ENCODE assay signal across 17 cellular contexts in genomic region chr3:123153124-123153523, GRCh38. TPM values are rescaled to one million over a fixed set of nuclear protein-coding genes. Genes with fewer than 3 reads are reported as not detected.
A peak's percentile ranks its signal among the peaks of the same experiment; 100 is the strongest.
DNase-seq lines count a peak whose midpoint lies in the region; ATAC-seq and TF ChIP-seq lines count a peak whose summit lies in the region.
"Had no signal": no experiment of that assay in that cellular context is flagged by ENCODE, and none has a peak within 500 bp of the region (broad histone marks: within the 10 kb centered on the region; RNA-seq: fewer than 3 reads in every experiment).

No MANE protein-coding gene starts in this region.

- H3K4me1 ChIP-seq in A673 (ENCODE audit: insufficient read depth, low read length, poor library complexity, severe bottlenecking) (peaks cover 23% of the 10 kb centered on the region), tibial artery (peaks cover 0 to 13% (median 4%) of the 10 kb centered on the region in 4 donors), Peyer's patch (no peaks in the 10 kb centered on the region)
- H3K4me1 ChIP-seq: esophagus squamous epithelium had no signal

- TF ChIP-seq POLR2A in GM18505 (IDR thresholded peaks at IDR 0.05; ENCODE audit: borderline replicate concordance, extremely low read depth, insufficient read depth, insufficient read length) (no peak), Peyer's patch (IDR thresholded peaks at IDR 0.05) (no peak)

- no peaks in the 10 kb centered on the region for H3K27me3 Mint-ChIP-seq in chondrocyte (ENCODE audit: low read depth)
- H3K27me3 Mint-ChIP-seq: T-cell had no signal

- no peaks in the 10 kb centered on the region for H3K9me3 Mint-ChIP-seq in chondrocyte (ENCODE audit: low read depth)

- no TSS peak for BruUV-seq in A673 (replicated peaks; lab: Mats Ljungman, UMichigan)

- POLR2A ChIA-PET in A673 (lab: Charles Lee; ENCODE audit: low non-redundant PET): no interaction called here

- DNase-seq in A673 (ENCODE audit: low spot score): peak; percentile 20
- DNase-seq in chondrocyte (ENCODE audit: low spot score): peak; percentile 8
- DNase-seq in tibial artery: no peak
- no peak for DNase-seq in cerebellum (ENCODE audit: low spot score)
- no peak for DNase-seq in Peyer's patch
- DNase-seq: ACHN; activated CD8-positive, alpha-beta memory T cell treated with anti-CD3 and anti-CD28 coated beads, Interleukin-2, amount 50 U/mL, for 4 hours; activated naive CD4-positive, alpha-beta T cell treated with anti-CD3 and anti-CD28 coated beads for 36 hours; esophagus squamous epithelium; NCI-H1930; NCI-H524; stimulated activated naive CD8-positive, alpha-beta T cell treated with anti-CD3 and anti-CD28 coated beads, Interleukin-15, Interleukin-2, amounts not matched to agents 100 U/mL and 50 U/mL, for 24 hours; T-cell had no signal

- peak overlapping the region; percentile 54 for H3K27ac Mint-ChIP-seq in chondrocyte (ENCODE audit: unreplicated experiment)
- H3K27ac Mint-ChIP-seq: activated naive CD4-positive, alpha-beta T cell treated with anti-CD3 and anti-CD28 coated beads for 36 hours; T-cell had no signal

- H3K27me3 ChIP-seq in A673 (replicated peaks; ENCODE audit: insufficient read depth, low read depth, low read length, poor library complexity): no peaks in the 10 kb centered on the region
- H3K27me3 ChIP-seq in tibial artery: no peaks in the 10 kb centered on the region
- no peaks in the 10 kb centered on the region for H3K27me3 ChIP-seq in Peyer's patch
- H3K27me3 ChIP-seq: esophagus squamous epithelium had no signal

- H3K9me3 ChIP-seq in A673 (ENCODE audit: low read depth, low read length, poor library complexity, severe bottlenecking) (no peaks in the 10 kb centered on the region), tibial artery (no peaks in the 10 kb centered on the region), Peyer's patch (no peaks in the 10 kb centered on the region)
- H3K9me3 ChIP-seq: esophagus squamous epithelium had no signal

- H3K36me3 Mint-ChIP-seq in chondrocyte (ENCODE audit: low read depth): peaks cover 40% of the 10 kb centered on the region

- CTCF ChIA-PET in A673 (lab: Charles Lee): no interaction called here

- intact Hi-C loops in A673 (cut with micrococcal nuclease; ENCODE audit: unreplicated experiment): loop anchor here (5.0 kb wide), 1 partner anchor 104 kb away; no protein-coding TSS in a partner anchor
- intact Hi-C loops in tibial artery (cut with DNase I; ENCODE audit: low total_unique reads): no loop called here

- ATAC-seq in GM18505 (IDR thresholded peaks at IDR 0.05; ENCODE audit: unreplicated experiment): peak; percentile 69
- no peak for ATAC-seq in HG03108 (IDR thresholded peaks at IDR 0.05; ENCODE audit: unreplicated experiment)
- ATAC-seq: stimulated activated naive CD8-positive, alpha-beta T cell treated with anti-CD3 and anti-CD28 coated beads, Interleukin-15, Interleukin-2, amounts not matched to agents 100 U/mL and 50 U/mL, for 24 hours; T-cell had no signal

- H3K36me3 ChIP-seq in A673 (ENCODE audit: insufficient read depth, low read length, poor library complexity, severe bottlenecking): peaks cover 22% of the 10 kb centered on the region
- peaks cover 25 to 83% (median 32%) of the 10 kb centered on the region in 3 donors for H3K36me3 ChIP-seq in tibial artery
- H3K36me3 ChIP-seq in Peyer's patch: peaks cover 0 to 45% (median 0%) of the 10 kb centered on the region in 3 donors

- 0 out of 2 replicates have a peak, but pooled peaks have one; percentile 12 for TF ChIP-seq CTCF in A673 (conservative IDR thresholded peaks at IDR 0.05; ENCODE audit: low read depth, low read length)
- TF ChIP-seq CTCF in LNCAP (IDR thresholded peaks at IDR 0.05): 0 out of 2 replicates have a peak, but pooled peaks have one; percentile 10
- no peak for TF ChIP-seq CTCF in chondrocyte (IDR thresholded peaks at IDR 0.05)
- TF ChIP-seq CTCF in tibial artery (IDR thresholded peaks at IDR 0.05): no peak
- TF ChIP-seq CTCF in Peyer's patch (IDR thresholded peaks at IDR 0.05): no peak

- H3K27ac ChIP-seq in A673 (ENCODE audit: low read depth, low read length, poor library complexity, severe bottlenecking): peak overlapping the region; percentile 73
- H3K27ac ChIP-seq in tibial artery: no peak overlapping the region
- H3K27ac ChIP-seq in Peyer's patch: no peak overlapping the region
- H3K27ac ChIP-seq: esophagus squamous epithelium had no signal

- no peak overlapping the region for H3K4me3 Mint-ChIP-seq in chondrocyte (ENCODE audit: unreplicated experiment)
- H3K4me3 Mint-ChIP-seq: activated naive CD4-positive, alpha-beta T cell treated with anti-CD3 and anti-CD28 coated beads for 36 hours; T-cell had no signal

- H3K4me1 Mint-ChIP-seq in chondrocyte (ENCODE audit: low read depth): no peaks in the 10 kb centered on the region
- H3K4me1 Mint-ChIP-seq: T-cell had no signal

- no peak overlapping the region for H3K4me3 ChIP-seq in A673 (ENCODE audit: low read depth, low read length, poor library complexity, severe bottlenecking)
- no peak overlapping the region for H3K4me3 ChIP-seq in tibial artery
- no peak overlapping the region for H3K4me3 ChIP-seq in Peyer's patch
- H3K4me3 ChIP-seq: esophagus squamous epithelium, smooth muscle cell had no signal

RNA-seq across cellular contexts. Expression of gene SEC22A, which starts 48.6 kb away (rescaled TPM):
- total RNA-seq in A673 (2021) (21.0 and 21.6 TPM in 2 replicates), chondrocyte (14.4 to 20.2 TPM (median 16.7 TPM) in 3 replicates), cerebellum (45.0 TPM), Peyer's patch (10 to 100 TPM in 3 of 4 donors, 1 to 10 TPM in 1; 9.9 to 21.7 (median 16.5) TPM)

Comparison
In these comparisons a context has a peak if more than half of its experiments do, and no peak if none do; other contexts are left out.
1. DNase-seq: peak in A673 (single experiment) and chondrocyte (single experiment); none in tibial artery (0 of 2), cerebellum (single experiment) and Peyer's patch (0 of 3).
2. CTCF ChIP-seq: peak in A673 (single experiment) and LNCAP (single experiment); none in chondrocyte (single experiment), tibial artery (0 of 2) and Peyer's patch (0 of 6).